ENCODE assay signal across 8 cellular contexts in the genomic region with DNA sequence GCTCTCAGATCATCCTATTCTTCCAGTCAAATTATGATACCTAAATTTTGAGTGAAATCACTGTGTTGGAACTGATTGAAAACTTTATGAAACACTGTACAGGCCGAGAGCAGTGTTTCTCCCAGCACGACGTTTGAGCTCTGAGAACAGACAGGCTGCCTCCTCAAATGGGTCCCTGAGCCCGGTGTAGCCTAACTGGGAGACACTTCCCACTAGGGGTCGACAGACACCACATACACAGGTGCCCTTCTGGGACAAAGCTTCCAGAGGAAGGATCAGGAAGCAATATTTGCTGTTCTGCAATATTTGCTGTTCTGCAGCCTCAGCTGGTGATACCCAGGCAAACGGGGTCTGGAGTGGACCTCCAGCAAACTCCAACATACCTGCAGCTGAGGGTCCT.
DNase-seq lines count a peak whose midpoint lies in the region; ATAC-seq and TF ChIP-seq lines count a peak whose summit lies in the region.
"Not testable (repeated sequence)": the region's sequence is repeated elsewhere in the genome, so short reads cannot be mapped to it uniquely, and the experiment has no call there.

No MANE protein-coding gene starts in this region.

- not testable (repeated sequence) for BruUV-seq in Panc1 (replicated peaks; lab: Mats Ljungman, UMichigan)

- H3K4me1 ChIP-seq in GM23248 (ENCODE audit: insufficient read depth); Panc1 (ENCODE audit: control insufficient read depth, insufficient read depth, low read length); gastrocnemius medialis: not testable (repeated sequence)

- H3K4me2 ChIP-seq in GM23248 (ENCODE audit: unreplicated experiment), result not testable (repeated sequence)

- not testable (repeated sequence) for H3K36me3 ChIP-seq in GM23248 (ENCODE audit: low read depth); Panc1 (ENCODE audit: control insufficient read depth, insufficient read depth, low read length); brain microvascular endothelial cell (replicated peaks); gastrocnemius medialis

- H3K4me3 ChIP-seq in AG04450 (ENCODE audit: low read depth, low read length); GM23248; NB4 (ENCODE audit: low read depth, low read length); Panc1 (ENCODE audit: low read depth in 2 of 2, low read length in 2 of 2); brain microvascular endothelial cell (ENCODE audit: low read depth, low read length); fibroblast of villous mesenchyme (ENCODE audit: low read depth, low read length); gastrocnemius medialis: not testable (repeated sequence)

- not testable (repeated sequence) for TF ChIP-seq POLR2A in NB4 (IDR thresholded peaks at IDR 0.05; ENCODE audit: extremely low read depth, insufficient read length); gastrocnemius medialis (IDR thresholded peaks at IDR 0.05)

- not testable (repeated sequence) for H4K20me1 ChIP-seq in GM23248 (ENCODE audit: insufficient read depth)

- H3K27me3 ChIP-seq in AG04450 (ENCODE audit: control insufficient read depth, insufficient read depth, low read length); GM23248 (replicated peaks; ENCODE audit: insufficient read depth); Panc1 (ENCODE audit: control insufficient read depth, insufficient read depth, low read length); brain microvascular endothelial cell (replicated peaks); gastrocnemius medialis: not testable (repeated sequence)

- 16 to 25% methylated on average over 6 of the region's 6 CpGs for whole genome bisulfite sequencing in GM23248 (ENCODE audit: low coverage in 1 of 2, low lambda C conversion rate in 2 of 2, missing lambda C conversion rate in 2 of 2), 2 experiments

- not testable (repeated sequence) for DNase-seq in AG04450 (ENCODE audit: low read depth, low spot score); Panc1 (ENCODE audit: low read depth, low spot score)
- DNase-seq in GM23248 (peak; percentile 47), NB4 (ENCODE audit: low read depth) (peak; percentile 15), brain microvascular endothelial cell (peak; percentile 1), fibroblast of villous mesenchyme (ENCODE audit: low read depth) (peak; percentile 29), left lobe of liver (ENCODE audit: low spot score) (peak; percentile 45), gastrocnemius medialis (peak in 1 of 2 donors; percentile 17)

- CTCF ChIA-PET in AG04450 (lab: Charles Lee), result interaction anchor here (0.7 to 1.4 kb wide), 4 partner anchors 392 to 910 kb away, joined by 3 to 6 read pairs (median 4); a partner anchor contains a TSS
- CTCF ChIA-PET in Panc1 (lab: Charles Lee), result not testable (repeated sequence)

- H3K9me2 ChIP-seq in GM23248 (ENCODE audit: insufficient read depth), result not testable (repeated sequence)

- intact Hi-C loops in Panc1 (cut with micrococcal nuclease; ENCODE audit: unreplicated experiment), result not testable (repeated sequence)
- intact Hi-C loops in gastrocnemius medialis (cut with DNase I; ENCODE audit: low total_unique reads), result loop anchor here (5.0 kb wide), 1 partner anchor 906 kb away; no protein-coding TSS in a partner anchor

- not testable (repeated sequence) for H3F3A ChIP-seq in GM23248 (ENCODE audit: insufficient read depth)

- not testable (repeated sequence) for H2AFZ ChIP-seq in GM23248

- not testable (repeated sequence) for H3K9me3 ChIP-seq in AG04450 (ENCODE audit: control insufficient read depth, insufficient read depth, low read length); GM23248 (ENCODE audit: low read depth); Panc1 (ENCODE audit: control insufficient read depth, insufficient read depth, low read depth, low read length); gastrocnemius medialis

- H3K9ac ChIP-seq in GM23248, result not testable (repeated sequence)

- not testable (repeated sequence) for ATAC-seq in Panc1, gastrocnemius medialis
- ATAC-seq in left lobe of liver, result peak; percentile 66

- POLR2A ChIA-PET in AG04450 (lab: Yijun Ruan, JAX); Panc1 (lab: Charles Lee): not testable (repeated sequence)

- TF ChIP-seq CTCF in AG04450 (IDR thresholded peaks at IDR 0.05; ENCODE audit: low read depth, low read length) (peak; percentile 52), Panc1 (IDR thresholded peaks at IDR 0.05) (peak; percentile 39), fibroblast of villous mesenchyme (IDR thresholded peaks at IDR 0.05; ENCODE audit: insufficient read depth, low read depth, low read length) (peak; percentile 44), gastrocnemius medialis (IDR thresholded peaks at IDR 0.05 in 4 of 5, conservative IDR thresholded peaks at IDR 0.05 in 1 of 5) (peak; percentile 11 to 42 (median 30))
- TF ChIP-seq CTCF in NB4 (IDR thresholded peaks at IDR 0.05; ENCODE audit: low read depth, low read length); brain microvascular endothelial cell (IDR thresholded peaks at IDR 0.05; ENCODE audit: low read depth, low read length, missing control alignments): not testable (repeated sequence)

- not testable (repeated sequence) for H3K79me2 ChIP-seq in GM23248 (ENCODE audit: insufficient read depth)

- in situ Hi-C loops in GM23248 (cut with MboI), result loop anchor here (25.0 kb wide), 1 partner anchor 621 kb away; no protein-coding TSS in a partner anchor
- in situ Hi-C loops in Panc1 (cut with HindIII; ENCODE audit: low pct_unique_long_range_greater_than_20kb, low sequenced_read_pairs); brain microvascular endothelial cell (cut with HindIII; ENCODE audit: low pct_ligation_motif_present, low sequenced_read_pairs); gastrocnemius medialis (cut with MboI; ENCODE audit: low sequenced_read_pairs in 4 of 4): not testable (repeated sequence)

- H3K27ac ChIP-seq in AG04450 (ENCODE audit: low read depth, low read length); GM23248; Panc1 (ENCODE audit: low read length); brain microvascular endothelial cell; gastrocnemius medialis: not testable (repeated sequence)
